Comparison of ENCODE assay signal across 6 cellular contexts in the genomic region with DNA sequence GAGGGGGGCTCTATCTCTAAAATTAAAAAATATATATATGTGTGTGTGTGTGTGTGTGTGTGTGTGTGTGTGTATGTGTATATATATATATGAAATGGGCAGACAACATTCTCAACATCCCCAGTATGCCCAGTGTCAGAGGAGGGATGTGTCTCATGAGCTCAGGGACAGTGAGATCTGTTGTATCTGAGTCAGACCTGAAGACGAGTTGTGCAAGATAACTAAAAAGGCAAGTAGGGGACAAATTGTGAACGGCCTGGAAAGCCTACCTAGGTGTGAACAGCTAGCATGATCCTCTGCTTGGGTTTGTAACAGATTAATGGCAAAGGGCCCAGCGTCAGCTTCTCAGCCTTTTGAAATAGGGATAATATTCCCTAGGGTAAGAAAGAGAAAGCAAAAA.
"Had no signal": no experiment of that assay in that cellular context is flagged by ENCODE, and none has a peak within 500 bp of the region (broad histone marks: within the 10 kb centered on the region; RNA-seq: fewer than 3 reads in every experiment).

No MANE protein-coding gene starts in this region.

- H3K27ac Mint-ChIP-seq: IgD-negative memory B cell had no signal

- H3K4me1 Mint-ChIP-seq: IgD-negative memory B cell had no signal

- H3K27ac ChIP-seq: HL-60 had no signal

- H3K9me3 Mint-ChIP-seq: IgD-negative memory B cell had no signal

- H3K27me3 Mint-ChIP-seq: IgD-negative memory B cell had no signal

- DNase-seq: IMR-90, KBM-7 had no signal

- H3K4me3 ChIP-seq: K562 had no signal

- H3K36me3 Mint-ChIP-seq: IgD-negative memory B cell had no signal

- ATAC-seq: HepG2, K562 had no signal
